ENCODE assay signal across 8 cellular contexts in the genomic region with DNA sequence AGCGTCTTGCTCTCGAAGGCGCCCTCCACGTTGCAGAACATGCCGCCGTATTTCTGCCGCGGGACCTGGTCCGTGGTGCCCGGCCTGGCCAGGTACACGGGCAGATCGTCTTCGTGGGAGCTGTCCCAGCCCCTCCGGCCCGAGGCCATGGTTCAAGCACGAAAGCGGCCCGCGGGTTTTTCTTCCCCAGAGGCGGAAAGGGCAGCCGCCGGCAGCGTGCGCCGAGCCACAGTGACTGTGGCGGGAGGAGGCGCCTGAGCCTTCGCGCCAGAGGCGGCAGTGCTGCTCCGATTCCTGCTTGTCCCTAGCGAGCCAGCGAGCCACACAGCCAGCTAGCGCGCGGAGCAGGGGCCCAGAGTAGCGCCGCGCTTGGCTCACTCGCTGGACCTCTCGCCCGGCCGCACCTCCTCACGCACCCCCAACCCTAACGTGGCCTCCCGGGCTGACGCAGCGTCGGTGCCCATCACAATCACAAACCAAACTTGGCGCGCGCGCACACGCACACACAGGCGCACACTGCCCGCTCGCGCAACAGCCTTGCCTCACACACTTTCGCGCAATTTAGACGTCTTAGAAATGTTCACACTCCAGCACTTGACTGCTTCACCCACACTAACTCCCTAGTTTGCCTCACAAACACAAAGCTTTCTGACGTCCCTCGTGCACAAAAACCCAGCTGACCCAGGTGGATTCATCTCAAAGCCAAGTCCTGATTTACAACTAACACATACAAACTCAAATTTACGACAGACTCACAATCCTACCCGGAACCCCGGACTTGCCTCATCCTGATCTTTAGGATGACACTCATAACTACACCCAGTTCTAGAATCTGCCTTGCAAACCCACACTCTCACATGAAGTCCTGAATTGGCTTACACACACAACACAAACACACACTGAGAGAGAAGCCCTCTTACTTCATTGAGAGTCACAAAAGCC. TPM values are rescaled to one million over a fixed set of nuclear protein-coding genes. Genes with fewer than 3 reads are reported as not detected.
A peak's percentile ranks its signal among the peaks of the same experiment; 100 is the strongest.
DNase-seq lines count a peak whose midpoint lies in the region; ATAC-seq and TF ChIP-seq lines count a peak whose summit lies in the region.

Gene DPYSL3, minus strand, starts transcription at position 359 of the 942 bp plus-strand sequence. Its CDS starts 210 bp downstream, at position 149.

- H3K36me3 ChIP-seq in brain microvascular endothelial cell (replicated peaks): no peaks in the 10 kb centered on the region

- no peak for ATAC-seq in GM21717 (IDR thresholded peaks at IDR 0.05; ENCODE audit: unreplicated experiment)

- no peaks in the 10 kb centered on the region for H3K27me3 ChIP-seq in brain microvascular endothelial cell (replicated peaks)

- TF ChIP-seq CTCF in brain microvascular endothelial cell (IDR thresholded peaks at IDR 0.05; ENCODE audit: low read depth, low read length, missing control alignments): peak; percentile 57

- H3K4me3 ChIP-seq in brain microvascular endothelial cell (ENCODE audit: low read depth, low read length): peak within 1 kb of the TSS; percentile 79

- DNase-seq in activated CD4-positive, alpha-beta T cell treated with anti-CD3 and anti-CD28 coated beads for 48 hours: peak; percentile 14
- DNase-seq in activated CD4-positive, alpha-beta T cell treated with anti-CD3 and anti-CD28 coated beads, Interleukin-2, amount 50 U/mL, for 4 hours: no peak
- DNase-seq in NCI-H2227 (lab: John Stamatoyannopoulos, UW; ENCODE audit: unreplicated experiment) (peak; percentile 80), brain microvascular endothelial cell (peak; percentile 44), iPS DF 4.7 (ENCODE audit: extremely low read depth, low spot score) (peak; percentile 62), renal cortical epithelial cell (ENCODE audit: low read depth) (peak; percentile 29)
- DNase-seq in activated effector memory CD4-positive, alpha-beta T cell treated with anti-CD3 and anti-CD28 coated beads, Interleukin-2, amount 50 U/mL, for 16 hours: no peak

- in situ Hi-C loops in brain microvascular endothelial cell (cut with HindIII; ENCODE audit: low pct_ligation_motif_present, low sequenced_read_pairs): no loop called here

- H3K27ac ChIP-seq in brain microvascular endothelial cell: no peak within 1 kb of the TSS

RNA-seq across cellular contexts. Expression of gene DPYSL3, which starts in this region (rescaled TPM):
- total RNA-seq in renal cortical epithelial cell: 16.4 and 27.1 TPM in 2 replicates

Comparison
In these comparisons a context has a peak if more than half of its experiments do, and no peak if none do; other contexts are left out.
1. DNase-seq: peak in activated CD4-positive, alpha-beta T cell treated with anti-CD3 and anti-CD28 coated beads for 48 hours (single experiment), NCI-H2227 (single experiment), brain microvascular endothelial cell (single experiment), iPS DF 4.7 (single experiment) and renal cortical epithelial cell (single experiment); none in activated CD4-positive, alpha-beta T cell treated with anti-CD3 and anti-CD28 coated beads, Interleukin-2, amount 50 U/mL, for 4 hours (0 of 2) and activated effector memory CD4-positive, alpha-beta T cell treated with anti-CD3 and anti-CD28 coated beads, Interleukin-2, amount 50 U/mL, for 16 hours (single experiment).